In genomic region chr9:134027561-134027960, GRCh38 we compare ENCODE assay signal across 2 cellular contexts.
TF ChIP-seq lines count a peak whose summit lies in the region.

No MANE protein-coding gene starts in this region.

TF ChIP-seq in SK-N-SH, 30 proteins besides CTCF, POLR2A, EP300 and RAD21:
- TF ChIP-seq MXI1 (IDR thresholded peaks at IDR 0.05; ENCODE audit: low read depth, low read length) (peak; percentile 44; the same call in 1 of the 2 replicates), NFIC (IDR thresholded peaks at IDR 0.05; ENCODE audit: borderline replicate concordance) (no peak), TAF1 (IDR thresholded peaks at IDR 0.05; ENCODE audit: borderline replicate concordance, low read depth, low read length) (no peak)
TF ChIP-seq in SK-N-SH: peak in this region for 1.

TF ChIP-seq in SK-N-SH treated with all-trans-retinoic acid at 6 μM for 48 hours, 23 proteins besides CTCF, POLR2A, EP300 and RAD21:
- TF ChIP-seq TOX (CRISPR knock-in tag; IDR thresholded peaks at IDR 0.05; ENCODE audit: borderline replicate concordance) (no peak), POU6F1 (CRISPR knock-in tag; IDR thresholded peaks at IDR 0.05; ENCODE audit: borderline replicate concordance, low read depth) (no peak), ESRRG (CRISPR knock-in tag; IDR thresholded peaks at IDR 0.05) (no peak), SNAI2 (CRISPR knock-in tag; IDR thresholded peaks at IDR 0.05) (no peak), ZNF70 (CRISPR knock-in tag; IDR thresholded peaks at IDR 0.05) (no peak), ZNF565 (CRISPR knock-in tag; conservative IDR thresholded peaks at IDR 0.05; ENCODE audit: low read depth) (no peak), GLIS3 (CRISPR knock-in tag; IDR thresholded peaks at IDR 0.05) (no peak), BACH2 (CRISPR knock-in tag; IDR thresholded peaks at IDR 0.05; ENCODE audit: borderline replicate concordance) (no peak), OSR1 (CRISPR knock-in tag; IDR thresholded peaks at IDR 0.05) (no peak)
